ENCODE assay signal across 3 cellular contexts in genomic region chr1:167126317-167126716, GRCh38.
TF ChIP-seq lines count a peak whose summit lies in the region.

No MANE protein-coding gene starts in this region.

TF ChIP-seq in IMR-90, 13 proteins besides CTCF, POLR2A, EP300 and RAD21:
- TF ChIP-seq CEBPB (IDR thresholded peaks at IDR 0.05; ENCODE audit: low read depth, low read length) (no peak), ELK1 (IDR thresholded peaks at IDR 0.05; ENCODE audit: borderline replicate concordance, low read depth, low read length) (no peak), CHD1 (IDR thresholded peaks at IDR 0.05; ENCODE audit: low read depth, low read length) (no peak), FOS (IDR thresholded peaks at IDR 0.05; ENCODE audit: low read depth, low read length) (no peak), SMC3 (IDR thresholded peaks at IDR 0.05; ENCODE audit: low read depth, low read length) (no peak), MAZ (IDR thresholded peaks at IDR 0.05; ENCODE audit: borderline replicate concordance, low read depth, low read length) (no peak), MXI1 (IDR thresholded peaks at IDR 0.05; ENCODE audit: borderline replicate concordance, low read depth, low read length) (no peak), USF2 (IDR thresholded peaks at IDR 0.05; ENCODE audit: low read depth, low read length) (no peak), BHLHE40 (IDR thresholded peaks at IDR 0.05; ENCODE audit: low read depth, low read length) (no peak), MAFK (IDR thresholded peaks at IDR 0.05; ENCODE audit: low read depth, low read length) (no peak), RCOR1 (IDR thresholded peaks at IDR 0.05; ENCODE audit: insufficient replicate concordance, low read length) (no peak), RFX5 (IDR thresholded peaks at IDR 0.05; ENCODE audit: low read depth, low read length) (no peak), NFE2L2 (IDR thresholded peaks at IDR 0.05; ENCODE audit: low read depth, low read length) (no peak)
TF ChIP-seq in IMR-90: peak in this region for 0.

TF ChIP-seq in H1, 55 proteins besides CTCF, POLR2A, EP300 and RAD21:
- TF ChIP-seq HDAC2 (IDR thresholded peaks at IDR 0.05; ENCODE audit: borderline replicate concordance in 1 of 2, low read depth in 2 of 2, low read length in 2 of 2) (no peak), TBP (IDR thresholded peaks at IDR 0.05; ENCODE audit: low read depth, low read length) (no peak), CBX8 (IDR thresholded peaks at IDR 0.05; ENCODE audit: borderline replicate concordance, low read depth, low read length) (no peak), JUN (IDR thresholded peaks at IDR 0.05; ENCODE audit: low read depth, low read length) (no peak), PHF8 (conservative IDR thresholded peaks at IDR 0.05; ENCODE audit: low read depth, low read length) (no peak), CBX5 (IDR thresholded peaks at IDR 0.05; ENCODE audit: low read depth, low read length) (no peak), CHD7 (IDR thresholded peaks at IDR 0.05; ENCODE audit: insufficient replicate concordance, low read length) (no peak), MAFK (IDR thresholded peaks at IDR 0.05; ENCODE audit: low read depth, low read length) (no peak), GTF2F1 (IDR thresholded peaks at IDR 0.05; ENCODE audit: borderline replicate concordance, low read depth, low read length) (no peak), NANOG (IDR thresholded peaks at IDR 0.05; ENCODE audit: insufficient read depth, low read depth, low read length, poor library complexity, severe bottlenecking) (no peak), ZNF274 (IDR thresholded peaks at IDR 0.05; ENCODE audit: borderline replicate concordance, extremely low read depth, low read length) (no peak)
TF ChIP-seq in H1: peak in this region for 0.

TF ChIP-seq in SK-N-SH treated with all-trans-retinoic acid at 6 μM for 48 hours, 23 proteins besides CTCF, POLR2A, EP300 and RAD21:
- TF ChIP-seq ZNF565 (CRISPR knock-in tag; conservative IDR thresholded peaks at IDR 0.05; ENCODE audit: low read depth): no peak
- TF ChIP-seq TCF4 (CRISPR knock-in tag; IDR thresholded peaks at IDR 0.05; ENCODE audit: borderline replicate concordance): no peak
- no peak for TF ChIP-seq RARB (CRISPR knock-in tag; IDR thresholded peaks at IDR 0.05)
- no peak for TF ChIP-seq CSRNP3 (CRISPR knock-in tag; IDR thresholded peaks at IDR 0.05)
- TF ChIP-seq PPARA (CRISPR knock-in tag; IDR thresholded peaks at IDR 0.05; ENCODE audit: borderline replicate concordance): no peak
- no peak for TF ChIP-seq OSR1 (CRISPR knock-in tag; IDR thresholded peaks at IDR 0.05)
- no peak for TF ChIP-seq GLIS3 (CRISPR knock-in tag; IDR thresholded peaks at IDR 0.05)
- no peak for TF ChIP-seq ARNTL (CRISPR knock-in tag; IDR thresholded peaks at IDR 0.05; ENCODE audit: borderline replicate concordance, low read depth)
- no peak for TF ChIP-seq CREB5 (CRISPR knock-in tag; IDR thresholded peaks at IDR 0.05; ENCODE audit: low read depth)
